1 cellular context compared by ENCODE assay signal in the genomic region with DNA sequence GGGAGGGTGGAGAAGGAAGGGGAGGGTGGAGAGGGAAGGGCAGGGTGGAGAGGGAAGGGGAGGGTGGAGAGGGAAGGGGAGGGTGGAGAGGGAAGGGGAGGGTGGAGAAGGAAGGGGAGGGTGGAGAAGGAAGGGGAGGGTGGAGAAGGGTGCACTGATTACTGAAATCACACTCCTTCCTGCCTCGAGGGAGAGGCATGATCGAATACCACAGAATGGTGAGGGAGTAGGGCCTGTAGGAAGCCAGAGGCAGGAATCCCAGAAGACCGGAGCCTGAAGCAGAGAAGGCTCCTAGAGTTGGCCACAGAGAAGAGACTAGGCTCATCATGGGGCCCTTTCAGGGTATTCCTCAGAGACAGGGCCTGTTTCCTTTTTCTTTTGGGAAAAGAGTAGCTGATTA.
TF ChIP-seq lines count a peak whose summit lies in the region.

No MANE protein-coding gene starts in this region.

TF ChIP-seq in H1, 55 proteins besides CTCF, POLR2A, EP300 and RAD21:
- no peak for TF ChIP-seq HDAC2 (IDR thresholded peaks at IDR 0.05; ENCODE audit: borderline replicate concordance in 1 of 2, low read depth in 2 of 2, low read length in 2 of 2)
- TF ChIP-seq RXRA (IDR thresholded peaks at IDR 0.05; ENCODE audit: insufficient read depth, low read depth, low read length) = no peak
- no peak for TF ChIP-seq SIRT6 (IDR thresholded peaks at IDR 0.05; ENCODE audit: low read length)
- TF ChIP-seq YY1 (IDR thresholded peaks at IDR 0.05; ENCODE audit: low read depth, low read length) = no peak
